ENCODE assay signal across 7 cellular contexts in genomic region chr12:6742080-6742479, GRCh38. TPM values are rescaled to one million over a fixed set of nuclear protein-coding genes. Genes with fewer than 3 reads are reported as not detected.
"Had no signal": no experiment of that assay in that cellular context is flagged by ENCODE, and none has a peak within 500 bp of the region (broad histone marks: within the 10 kb centered on the region; RNA-seq: fewer than 3 reads in every experiment).

No MANE protein-coding gene starts in this region.

RNA-seq across cellular contexts. Expression of gene LAG3, which starts 30.2 kb away (rescaled TPM):
- total RNA-seq: osteoblast had no signal

RNA-seq across cellular contexts. Expression of gene PIANP, which starts 41.5 kb away (rescaled TPM):
- total RNA-seq: liver, mammary epithelial cell, mononuclear cell, natural killer cell, osteoblast, subcutaneous adipose tissue, suprapubic skin had no signal
